17 cellular contexts compared by ENCODE assay signal in genomic region chr5:240550-240949, GRCh38. TPM values are rescaled to one million over a fixed set of nuclear protein-coding genes. Genes with fewer than 3 reads are reported as not detected.
"Had no signal": no experiment of that assay in that cellular context is flagged by ENCODE, and none has a peak within 500 bp of the region (broad histone marks: within the 10 kb centered on the region; RNA-seq: fewer than 3 reads in every experiment).

No MANE protein-coding gene starts in this region.

RNA-seq across cellular contexts. Expression of gene LRRC14B, which starts 49.3 kb away (rescaled TPM):
- total RNA-seq: naive thymus-derived CD8-positive, alpha-beta T cell; natural killer cell treated with Interleukin-12 subunit alpha and Interleukin-12 subunit beta and Interleukin-15 and Interleukin-18, amount 100 ng/mL, for 72 hours; neural crest cell; omental fat pad; osteocyte; pancreas; posterior vena cava; renal cortical epithelial cell; right lobe of liver; smooth muscle cell; spleen; suprapubic skin; transverse colon; upper lobe of right lung; uterus had no signal
- polyA plus RNA-seq: pancreas, sigmoid colon, smooth muscle cell, urinary bladder had no signal
